In the genomic region with DNA sequence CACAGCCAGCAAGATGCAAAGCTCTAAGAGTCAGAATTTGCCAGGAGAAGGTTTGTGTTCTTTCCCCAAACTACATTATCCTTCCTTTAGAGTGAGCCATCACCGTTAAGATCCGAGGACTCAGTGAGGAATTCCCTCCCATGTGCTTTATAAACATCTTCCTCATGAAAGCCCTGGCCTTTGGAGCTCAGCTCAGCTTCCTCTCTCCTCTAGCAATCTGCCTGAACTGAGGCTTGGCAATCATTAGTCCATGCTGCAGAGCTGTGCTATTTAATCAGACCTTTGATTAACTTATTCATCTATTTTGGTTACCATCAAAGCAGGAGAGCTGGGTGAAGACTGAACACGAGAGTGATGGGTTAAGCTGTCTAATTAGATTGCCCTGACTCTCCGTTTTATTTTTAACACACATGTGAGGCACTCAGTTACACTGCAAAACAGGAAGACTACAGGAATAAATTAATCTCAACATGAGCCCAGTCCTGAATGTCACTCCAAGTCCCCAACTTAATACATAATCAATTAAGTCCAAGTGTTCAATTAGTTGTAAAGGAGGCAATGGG, we compare ENCODE assay signal across 19 cellular contexts.
DNase-seq lines count a peak whose midpoint lies in the region; ATAC-seq, FAIRE-seq and TF ChIP-seq lines count a peak whose summit lies in the region.
"Had no signal": no experiment of that assay in that cellular context is flagged by ENCODE, and none has a peak within 500 bp of the region (broad histone marks: within the 10 kb centered on the region; RNA-seq: fewer than 3 reads in every experiment).

No MANE protein-coding gene starts in this region.

- H3K4me1 ChIP-seq in kidney (ENCODE audit: control insufficient read depth in 1 of 2, insufficient read depth in 1 of 2, low read depth in 1 of 2, low read length in 2 of 2) = peaks cover 21 to 26% of the 10 kb centered on the region in 2 donors
- H3K4me1 ChIP-seq: prostate gland, tibial nerve had no signal

- H3K36me3 Mint-ChIP-seq in activated T-cell treated with anti-CD3 and anti-CD28 coated beads, Interleukin-2, amount 50 U/mL, for 72 hours (ENCODE audit: insufficient read depth in 2 of 2) = no peaks in the 10 kb centered on the region
- no peaks in the 10 kb centered on the region for H3K36me3 Mint-ChIP-seq in glutamatergic neuron (ENCODE audit: unreplicated experiment)
- H3K36me3 Mint-ChIP-seq: CD14-positive monocyte; stimulated activated effector memory CD8-positive, alpha-beta T cell treated with anti-CD3 and anti-CD28 coated beads, Interleukin-12 subunit alpha, Interleukin-12 subunit beta, amount 100 ng/mL, for 72 hours had no signal

- H3K9me3 ChIP-seq in kidney (ENCODE audit: control insufficient read depth in 1 of 2, low read length in 2 of 2) = no peaks in the 10 kb centered on the region
- H3K9me3 ChIP-seq: prostate gland, tibial nerve had no signal

- peak overlapping the region; percentile 23 for H3K27ac Mint-ChIP-seq in activated T-cell treated with anti-CD3 and anti-CD28 coated beads, Interleukin-2, amount 50 U/mL, for 72 hours
- no peak overlapping the region for H3K27ac Mint-ChIP-seq in glutamatergic neuron (ENCODE audit: unreplicated experiment)
- H3K27ac Mint-ChIP-seq: stimulated activated effector memory CD8-positive, alpha-beta T cell treated with anti-CD3 and anti-CD28 coated beads, Interleukin-12 subunit alpha, Interleukin-12 subunit beta, amount 100 ng/mL, for 72 hours had no signal

- H3K4me3 Mint-ChIP-seq in activated T-cell treated with anti-CD3 and anti-CD28 coated beads, Interleukin-2, amount 50 U/mL, for 72 hours = no peak overlapping the region
- H3K4me3 Mint-ChIP-seq in glutamatergic neuron (ENCODE audit: unreplicated experiment) = no peak overlapping the region
- H3K4me3 Mint-ChIP-seq: CD14-positive monocyte; stimulated activated effector memory CD8-positive, alpha-beta T cell treated with anti-CD3 and anti-CD28 coated beads, Interleukin-12 subunit alpha, Interleukin-12 subunit beta, amount 100 ng/mL, for 72 hours; T-helper 2 cell treated with Interferon-gamma antibody and Interleukin-4, amounts not matched to agents 5 μg/mL and 100 μg/mL, for 36 hours had no signal

- H3K4me1 Mint-ChIP-seq in activated T-cell treated with anti-CD3 and anti-CD28 coated beads, Interleukin-2, amount 50 U/mL, for 72 hours (ENCODE audit: low read depth) = peaks cover 8% of the 10 kb centered on the region
- H3K4me1 Mint-ChIP-seq in glutamatergic neuron (ENCODE audit: low read depth, unreplicated experiment) = peaks cover 12% of the 10 kb centered on the region
- H3K4me1 Mint-ChIP-seq: CD14-positive monocyte; stimulated activated effector memory CD8-positive, alpha-beta T cell treated with anti-CD3 and anti-CD28 coated beads, Interleukin-12 subunit alpha, Interleukin-12 subunit beta, amount 100 ng/mL, for 72 hours had no signal

- no peaks in the 10 kb centered on the region for H3K9me3 Mint-ChIP-seq in activated T-cell treated with anti-CD3 and anti-CD28 coated beads, Interleukin-2, amount 50 U/mL, for 72 hours
- H3K9me3 Mint-ChIP-seq in glutamatergic neuron (ENCODE audit: unreplicated experiment) = no peaks in the 10 kb centered on the region
- H3K9me3 Mint-ChIP-seq: stimulated activated effector memory CD8-positive, alpha-beta T cell treated with anti-CD3 and anti-CD28 coated beads, Interleukin-12 subunit alpha, Interleukin-12 subunit beta, amount 100 ng/mL, for 72 hours had no signal

- DNase-seq in activated T-cell treated with anti-CD3 and anti-CD28 coated beads, Interleukin-2, amount 50 U/mL, for 72 hours = no peak
- DNase-seq in activated T-cell treated with anti-CD3 and anti-CD28 coated beads, Interleukin-2, amount 50 U/mL, for 48 hours = no peak
- DNase-seq in NCI-H82 treated with DMSO at 0.1 percent for 48 hours (lab: John Stamatoyannopoulos, UW; ENCODE audit: unreplicated experiment) (peak; percentile 43), kidney (no peak), retina (peak; percentile 31), SKM-1 (lab: John Stamatoyannopoulos, UW; ENCODE audit: unreplicated experiment) (no peak), KG1 (lab: John Stamatoyannopoulos, UW) (no peak), glutamatergic neuron (no peak)
- DNase-seq: activated CD4-positive, CD25-positive, alpha-beta regulatory T cell treated with anti-CD3 and anti-CD28 coated beads, Interleukin-2, amount 50 U/mL, for 72 hours; cerebellar nuclear complex; NCI-H1694 treated with DMSO at 0.1 percent for 48 hours; NCI-H446 treated with DMSO at 0.1 percent for 48 hours; stimulated activated CD4-positive, alpha-beta T cell treated with anti-CD3 and anti-CD28 coated beads, Interleukin-12 subunit alpha, Interleukin-12 subunit beta, amount 100 ng/mL, for 4 hours had no signal

- peak overlapping the region in 1 of 2 donors; percentile 53 for H3K9ac ChIP-seq in kidney (ENCODE audit: low read length in 2 of 2)

- intact Hi-C loops in kidney (cut with DNase I) = no loop called here

- no peak for FAIRE-seq in kidney (lab: Jason Lieb, UNC)

- no peaks in the 10 kb centered on the region for H3K36me3 ChIP-seq in kidney (ENCODE audit: control insufficient read depth in 1 of 2, insufficient read depth in 2 of 2, low read length in 2 of 2)
- H3K36me3 ChIP-seq: prostate gland, tibial nerve had no signal

- H3K27me3 Mint-ChIP-seq in activated T-cell treated with anti-CD3 and anti-CD28 coated beads, Interleukin-2, amount 50 U/mL, for 72 hours (ENCODE audit: low read depth) = no peaks in the 10 kb centered on the region
- peaks cover 4% of the 10 kb centered on the region for H3K27me3 Mint-ChIP-seq in glutamatergic neuron (ENCODE audit: unreplicated experiment)

- no peak for ATAC-seq in activated T-cell treated with anti-CD3 and anti-CD28 coated beads, Interleukin-2, amount 50 U/mL, for 72 hours (replicated peaks in 1 of 2)

- TF ChIP-seq CTCF in kidney (IDR thresholded peaks at IDR 0.05; ENCODE audit: borderline replicate concordance, extremely low read depth, insufficient read depth) = no peak
- no peak for TF ChIP-seq CTCF in glutamatergic neuron (IDR thresholded peaks at IDR 0.05; ENCODE audit: partially characterized antibody, unreplicated experiment)

- H3K4me3 ChIP-seq in kidney (ENCODE audit: low read length in 2 of 2) = peak overlapping the region in 1 of 2 donors; percentile 17
- H3K4me3 ChIP-seq: prostate gland, tibial nerve had no signal

- H3K27ac ChIP-seq in kidney (ENCODE audit: low read depth in 2 of 2, low read length in 2 of 2) = peak overlapping the region; percentile 33 to 71
- H3K27ac ChIP-seq: 22Rv1, prostate gland had no signal

Comparison
In these comparisons a context has a peak if more than half of its experiments do, and no peak if none do; other contexts are left out.
1. DNase-seq: peak in NCI-H82 treated with DMSO at 0.1 percent for 48 hours (single experiment) and retina (single experiment); none in activated T-cell treated with anti-CD3 and anti-CD28 coated beads, Interleukin-2, amount 50 U/mL, for 72 hours (0 of 2), activated T-cell treated with anti-CD3 and anti-CD28 coated beads, Interleukin-2, amount 50 U/mL, for 48 hours (0 of 2), kidney (single experiment), SKM-1 (single experiment), KG1 (single experiment) and glutamatergic neuron (single experiment).